Comparison of ENCODE assay signal across 19 cellular contexts in genomic region chr22:49180683-49181024, GRCh38.
"Had no signal": no experiment of that assay in that cellular context is flagged by ENCODE, and none has a peak within 500 bp of the region (broad histone marks: within the 10 kb centered on the region; RNA-seq: fewer than 3 reads in every experiment).

No MANE protein-coding gene starts in this region.

- H3K4me1 Mint-ChIP-seq: immature natural killer cell, mesothelial cell of epicardium, naive B cell had no signal

- H3K36me3 ChIP-seq: colonic mucosa, esophagus muscularis mucosa, gastroesophageal sphincter, heart right ventricle, left ventricle myocardium inferior, lower lobe of right lung had no signal

- H3K4me1 ChIP-seq: colonic mucosa, esophagus muscularis mucosa, foreskin keratinocyte, gastroesophageal sphincter, heart right ventricle, left ventricle myocardium inferior, lower lobe of right lung had no signal

- H3K4me3 ChIP-seq: colonic mucosa, esophagus muscularis mucosa, gastroesophageal sphincter, heart right ventricle, left ventricle myocardium inferior, lower lobe of right lung, mucosa of descending colon had no signal

- H3K36me3 Mint-ChIP-seq: immature natural killer cell, mesothelial cell of epicardium, naive B cell had no signal

- H3K27me3 Mint-ChIP-seq: dendritic cell treated with granulocyte-macrophage colony-stimulating factor and Interleukin-4, amounts not matched to agents 40 ng/mL and 50 ng/mL, for 4 days had no signal

- H3K9me3 Mint-ChIP-seq: dendritic cell treated with granulocyte-macrophage colony-stimulating factor and Interleukin-4, amounts not matched to agents 40 ng/mL and 50 ng/mL, for 4 days; effector memory CD8-positive, alpha-beta T cell; immature natural killer cell; mesothelial cell of epicardium had no signal

- ATAC-seq: effector memory CD8-positive, alpha-beta T cell; foreskin keratinocyte; gastroesophageal sphincter; heart right ventricle; left cardiac atrium; mucosa of descending colon had no signal

- DNase-seq: colonic mucosa; cortex of kidney; effector CD8-positive, alpha-beta T cell; effector memory CD8-positive, alpha-beta T cell; foreskin keratinocyte; head of caudate nucleus; heart right ventricle; hypothalamus; immature natural killer cell; left cardiac atrium; mesenchymal stem cell; mucosa of descending colon; naive B cell had no signal

- H3K27me3 ChIP-seq: colonic mucosa, foreskin keratinocyte had no signal

- H3K27ac Mint-ChIP-seq: dendritic cell treated with granulocyte-macrophage colony-stimulating factor and Interleukin-4, amounts not matched to agents 40 ng/mL and 50 ng/mL, for 4 days; effector memory CD8-positive, alpha-beta T cell; immature natural killer cell; mesothelial cell of epicardium had no signal

- H3K4me3 Mint-ChIP-seq: dendritic cell treated with granulocyte-macrophage colony-stimulating factor and Interleukin-4, amounts not matched to agents 40 ng/mL and 50 ng/mL, for 4 days; effector memory CD8-positive, alpha-beta T cell; immature natural killer cell; mesothelial cell of epicardium had no signal

- H3K9me3 ChIP-seq: colonic mucosa, gastroesophageal sphincter, heart right ventricle, lower lobe of right lung, mucosa of descending colon had no signal

- H3K27ac ChIP-seq: colonic mucosa, esophagus muscularis mucosa, foreskin keratinocyte, gastroesophageal sphincter, heart right ventricle, left ventricle myocardium inferior, lower lobe of right lung had no signal
